25 cellular contexts compared by ENCODE assay signal in the genomic region with DNA sequence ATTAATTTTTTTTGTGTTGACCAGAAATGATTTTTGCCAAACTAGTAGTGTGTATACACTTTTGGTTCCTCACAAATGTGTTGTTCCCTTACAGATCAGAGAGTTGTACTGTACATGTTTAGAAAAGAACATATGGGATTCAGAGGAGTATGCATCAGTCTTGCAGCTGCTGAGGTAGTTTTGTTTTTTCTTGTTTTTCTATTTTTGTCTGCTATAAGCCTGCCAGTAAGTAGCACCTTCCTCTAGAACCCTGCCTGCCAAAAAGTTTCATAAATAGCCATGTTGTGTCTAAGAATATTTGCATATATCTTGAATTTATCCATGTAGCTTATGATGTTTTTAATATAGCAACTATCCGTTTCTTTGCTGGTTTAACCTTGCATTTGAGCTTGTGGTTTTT. TPM values are rescaled to one million over a fixed set of nuclear protein-coding genes. Genes with fewer than 3 reads are reported as not detected.
A peak's percentile ranks its signal among the peaks of the same experiment; 100 is the strongest.
DNase-seq lines count a peak whose midpoint lies in the region; ATAC-seq lines count a peak whose summit lies in the region.
"Had no signal": no experiment of that assay in that cellular context is flagged by ENCODE, and none has a peak within 500 bp of the region (broad histone marks: within the 10 kb centered on the region; RNA-seq: fewer than 3 reads in every experiment).

No MANE protein-coding gene starts in this region.

- no peak overlapping the region for H3K4me3 Mint-ChIP-seq in stimulated activated naive B cell treated with anti-CD40 and anti-IgM and Interleukin-4, amounts not matched to agents 10 μg/mL and 1 μg/mL and 100 μg/mL, for 72 hours
- H3K4me3 Mint-ChIP-seq: B cell; CD8-positive, alpha-beta memory T cell; GM23338; H9; T-helper 1 cell treated with Interleukin-12 subunit alpha and Interleukin-12 subunit beta and Interleukin-4 antibody, amounts not matched to agents 30 μg/mL and 1 μg/mL, for 36 hours had no signal

- no peaks in the 10 kb centered on the region for H3K9me3 ChIP-seq in MG63
- H3K9me3 ChIP-seq: SK-N-SH had no signal

- H3K27me3 Mint-ChIP-seq in stimulated activated naive B cell treated with anti-CD40 and anti-IgM and Interleukin-4, amounts not matched to agents 10 μg/mL and 1 μg/mL and 100 μg/mL, for 72 hours, result no peaks in the 10 kb centered on the region
- H3K27me3 Mint-ChIP-seq: B cell; CD8-positive, alpha-beta memory T cell had no signal

- peaks cover 21% of the 10 kb centered on the region for H3K36me3 ChIP-seq in MG63

- H3K27ac Mint-ChIP-seq in stimulated activated naive B cell treated with anti-CD40 and anti-IgM and Interleukin-4, amounts not matched to agents 10 μg/mL and 1 μg/mL and 100 μg/mL, for 72 hours, result no peak overlapping the region
- H3K27ac Mint-ChIP-seq: B cell; GM23338; H9; T-helper 1 cell treated with Interleukin-12 subunit alpha and Interleukin-12 subunit beta and Interleukin-4 antibody, amounts not matched to agents 30 μg/mL and 1 μg/mL, for 36 hours had no signal

- H3K9me3 Mint-ChIP-seq in stimulated activated naive B cell treated with anti-CD40 and anti-IgM and Interleukin-4, amounts not matched to agents 10 μg/mL and 1 μg/mL and 100 μg/mL, for 72 hours, result no peaks in the 10 kb centered on the region
- H3K9me3 Mint-ChIP-seq: CD8-positive, alpha-beta memory T cell; GM23338; H9; T-helper 1 cell treated with Interleukin-12 subunit alpha and Interleukin-12 subunit beta and Interleukin-4 antibody, amounts not matched to agents 30 μg/mL and 1 μg/mL, for 36 hours had no signal

- H3K27me3 ChIP-seq in MG63, result no peaks in the 10 kb centered on the region

- ATAC-seq in GM21390 (IDR thresholded peaks at IDR 0.05; ENCODE audit: unreplicated experiment), result peak; percentile 51
- no peak for ATAC-seq in GM21515 (IDR thresholded peaks at IDR 0.05; ENCODE audit: unreplicated experiment)
- no peak for ATAC-seq in GM19452 (IDR thresholded peaks at IDR 0.05; ENCODE audit: unreplicated experiment)
- no peak for ATAC-seq in stimulated activated naive B cell treated with anti-CD40 and anti-IgM and Interleukin-4, amounts not matched to agents 10 μg/mL and 1 μg/mL and 100 μg/mL, for 72 hours (replicated peaks)
- ATAC-seq: GM23338 had no signal

- DNase-seq in NCI-H526 (lab: John Stamatoyannopoulos, UW), result peak; percentile 36 to 48
- no peak for DNase-seq in NCI-H526 treated with DMSO at 0.1 percent for 48 hours (lab: John Stamatoyannopoulos, UW)
- DNase-seq in NAMALWA (ENCODE audit: low spot score), result peak; percentile 48
- no peak for DNase-seq in stimulated activated naive B cell treated with anti-CD40 and anti-IgM and Interleukin-4, amounts not matched to agents 10 μg/mL and 1 μg/mL and 100 μg/mL, for 72 hours
- no peak for DNase-seq in MG63
- DNase-seq: CD8-positive, alpha-beta memory T cell; DMS79 treated with DMSO at 0.1 percent for 48 hours; H9; KBM-7; NCI-H1092 treated with DMSO at 0.1 percent for 48 hours; NCI-H1436; NCI-H187; NCI-H2081 treated with DMSO at 0.1 percent for 48 hours; NCI-H2171; NCI-H226; NCI-H510A; NCI-H748 treated with DMSO at 0.1 percent for 48 hours; SK-N-SH; SW 1271 had no signal

- H3K4me3 ChIP-seq in MG63, result no peak overlapping the region
- H3K4me3 ChIP-seq: GM23338 had no signal

- H3K36me3 Mint-ChIP-seq in stimulated activated naive B cell treated with anti-CD40 and anti-IgM and Interleukin-4, amounts not matched to agents 10 μg/mL and 1 μg/mL and 100 μg/mL, for 72 hours, result peaks cover 29 to 49% of the 10 kb centered on the region in 2 donors

- H3K4me1 Mint-ChIP-seq in stimulated activated naive B cell treated with anti-CD40 and anti-IgM and Interleukin-4, amounts not matched to agents 10 μg/mL and 1 μg/mL and 100 μg/mL, for 72 hours, result no peaks in the 10 kb centered on the region
- H3K4me1 Mint-ChIP-seq: B cell; CD8-positive, alpha-beta memory T cell had no signal

RNA-seq across cellular contexts. Expression of gene ORC3, which starts 46.4 kb away (rescaled TPM):
- 35.4 and 69.6 TPM in 2 replicates for total RNA-seq in MG63 (2014; rRNA removed; shearing (Covaris generic); ENCODE audit: low replicate concordance)

RNA-seq across cellular contexts. Expression of gene RARS2, which starts 46.5 kb away (rescaled TPM):
- 24.0 and 35.2 TPM in 2 replicates for total RNA-seq in MG63 (2014; rRNA removed; shearing (Covaris generic); ENCODE audit: low replicate concordance)

Comparison
In these comparisons a context has a peak if more than half of its experiments do, and no peak if none do; other contexts are left out.
1. DNase-seq: peak in NCI-H526 (2 of 2) and NAMALWA (single experiment); none in NCI-H526 treated with DMSO at 0.1 percent for 48 hours (single experiment), stimulated activated naive B cell treated with anti-CD40 and anti-IgM and Interleukin-4, amounts not matched to agents 10 μg/mL and 1 μg/mL and 100 μg/mL, for 72 hours (single experiment) and MG63 (single experiment).